ENCODE assay signal across 17 cellular contexts in the genomic region with DNA sequence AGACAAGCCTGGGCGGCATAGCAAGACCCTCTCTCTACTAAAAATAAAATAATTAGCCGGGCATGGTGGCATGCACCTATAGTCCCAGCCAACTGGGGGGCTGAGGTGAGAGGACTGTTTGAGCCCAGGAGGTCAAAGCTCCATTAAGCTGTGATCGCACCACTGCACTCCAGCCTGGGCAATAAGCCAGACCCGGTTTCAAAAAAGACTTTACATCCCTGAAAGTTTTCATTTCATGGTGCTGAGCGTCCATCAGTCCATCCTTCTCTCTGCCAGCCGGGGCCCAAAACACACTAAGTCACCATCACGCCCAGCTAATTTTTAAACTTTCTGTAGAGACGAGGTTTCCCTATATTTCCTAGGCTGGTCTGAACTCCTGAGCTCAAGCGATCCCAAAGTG. TPM values are rescaled to one million over a fixed set of nuclear protein-coding genes. Genes with fewer than 3 reads are reported as not detected.
A peak's percentile ranks its signal among the peaks of the same experiment; 100 is the strongest.
DNase-seq lines count a peak whose midpoint lies in the region; ATAC-seq, FAIRE-seq and TF ChIP-seq lines count a peak whose summit lies in the region.
"Had no signal": no experiment of that assay in that cellular context is flagged by ENCODE, and none has a peak within 500 bp of the region (broad histone marks: within the 10 kb centered on the region; RNA-seq: fewer than 3 reads in every experiment).

No MANE protein-coding gene starts in this region.

- POLR2A ChIA-PET in A549 (lab: Yijun Ruan, JAX), result interaction anchor here (1.1 kb wide), 1 partner anchor 19 kb away, joined by 3 read pairs; no protein-coding TSS in a partner anchor

- H3K27me3 ChIP-seq in mucosa of stomach (ENCODE audit: control insufficient read depth, insufficient read depth, low read length), result no peaks in the 10 kb centered on the region
- no peaks in the 10 kb centered on the region for H3K27me3 ChIP-seq in hepatocyte

- no peaks in the 10 kb centered on the region for H4K20me1 ChIP-seq in hepatocyte (ENCODE audit: insufficient read depth, poor library complexity, severe bottlenecking)

- DNase-seq in A549 (ENCODE audit: low read depth in 1 of 2, low spot score in 1 of 2), result no peak
- DNase-seq in caudate nucleus (lab: John Stamatoyannopoulos, UW), result no peak
- no peak for DNase-seq in NAMALWA (ENCODE audit: low spot score)
- DNase-seq in hepatocyte (ENCODE audit: low spot score), result no peak
- DNase-seq in SKM-1 (lab: John Stamatoyannopoulos, UW; ENCODE audit: unreplicated experiment), result no peak
- DNase-seq: activated CD4-positive, CD25-positive, alpha-beta regulatory T cell treated with anti-CD3 and anti-CD28 coated beads, Interleukin-2, amount 50 U/mL, for 72 hours; activated CD8-positive, alpha-beta memory T cell treated with anti-CD3 and anti-CD28 coated beads, Interleukin-2, amount 10 ng/mL, durations not matched to agents 7 days and 5 days; CD4-positive, alpha-beta T cell; DMS53; Karpas-422; NCI-H1092; NCI-H2029 had no signal

- CTCF ChIA-PET in A549 (lab: Yijun Ruan, JAX), result interaction anchor here (0.8 to 7.7 kb wide), 6 partner anchors 9 to 133 kb away, joined by 3 to 62 read pairs (median 6); no protein-coding TSS in a partner anchor

- no peaks in the 10 kb centered on the region for H3K9me2 ChIP-seq in hepatocyte (replicated peaks; ENCODE audit: insufficient read depth)

- no peak for TF ChIP-seq POLR2A in A549 (IDR thresholded peaks at IDR 0.05; ENCODE audit: low read length)

- H3K4me3 ChIP-seq in A549 (no peak overlapping the region), mucosa of stomach (ENCODE audit: low read length) (no peak overlapping the region), hepatocyte (no peak overlapping the region)
- H3K4me3 ChIP-seq: coronary artery had no signal

- no peak for FAIRE-seq in A549 (lab: Jason Lieb, UNC)
- FAIRE-seq: GM12891, H1, islet of Langerhans had no signal

- no peak for TF ChIP-seq RAD21 in A549 (conservative IDR thresholded peaks at IDR 0.05 in 1 of 2, IDR thresholded peaks at IDR 0.05 in 1 of 2)

- 90% methylated on average over 9 of the region's 9 CpGs for WGBS in A549 (ENCODE audit: missing lambda C conversion rate)
- 96% methylated on average over 9 of the region's 9 CpGs for WGBS in hepatocyte (ENCODE audit: low lambda C conversion rate, missing lambda C conversion rate)

- peak overlapping the region; percentile 87 to 89 for H3K27ac ChIP-seq in A549
- peak overlapping the region; percentile 98 for H3K27ac ChIP-seq in caudate nucleus (ENCODE audit: low read depth, low read length)
- H3K27ac ChIP-seq in hepatocyte, result no peak overlapping the region
- H3K27ac ChIP-seq: coronary artery had no signal

- no peak for TF ChIP-seq CTCF in A549 (IDR thresholded peaks at IDR 0.05)
- TF ChIP-seq CTCF in hepatocyte (IDR thresholded peaks at IDR 0.05; ENCODE audit: poor library complexity), result no peak

- TF ChIP-seq EP300 in A549 (IDR thresholded peaks at IDR 0.05), result no peak

- H3K79me2 ChIP-seq in hepatocyte, result peaks cover 4% of the 10 kb centered on the region

- H3K4me1 ChIP-seq in A549 (peaks cover 41% of the 10 kb centered on the region), mucosa of stomach (ENCODE audit: control insufficient read depth, insufficient read depth, low read length) (peaks cover 40% of the 10 kb centered on the region), hepatocyte (ENCODE audit: insufficient read depth) (peaks cover 6% of the 10 kb centered on the region)

- ATAC-seq in A549, result peak in 1 of 2 experiments; percentile 10; a peak in 2 of 6 replicates
- ATAC-seq: activated CD8-positive, alpha-beta memory T cell treated with anti-CD3 and anti-CD28 coated beads, Interleukin-2, amount 10 ng/mL, durations not matched to agents 7 days and 5 days had no signal

- H3K36me3 ChIP-seq in mucosa of stomach (ENCODE audit: control insufficient read depth, insufficient read depth, low read length), result no peaks in the 10 kb centered on the region
- H3K36me3 ChIP-seq in hepatocyte (replicated peaks; ENCODE audit: insufficient read depth, low read depth), result no peaks in the 10 kb centered on the region

- no peak overlapping the region for H2AFZ ChIP-seq in hepatocyte

- H3K9ac ChIP-seq in mucosa of stomach (ENCODE audit: low read length), result peak overlapping the region; percentile 60

- H3K9me3 ChIP-seq in A549 (0 out of 3 replicates have a peak, but pooled peaks cover under 1% of the 10 kb centered on the region), mucosa of stomach (ENCODE audit: control insufficient read depth, low read length) (no peaks in the 10 kb centered on the region), hepatocyte (ENCODE audit: low read depth) (no peaks in the 10 kb centered on the region)

- H3K4me2 ChIP-seq in A549 (peak overlapping the region; percentile 85), hepatocyte (no peak overlapping the region)

TF ChIP-seq in A549, 52 proteins besides CTCF, POLR2A, EP300 and RAD21:
- TF ChIP-seq JUNB (IDR thresholded peaks at IDR 0.05) (no peak), ZC3H11A (IDR thresholded peaks at IDR 0.05) (no peak)
TF ChIP-seq in A549: peak in this region for 0.

RNA-seq across cellular contexts. Expression of gene RAB40B, which starts 10.6 kb away (rescaled TPM):
- 5.6 and 5.8 TPM in 2 replicates for polyA plus RNA-seq in A549 (2011; rRNA removed)
- polyA plus RNA-seq in A549 (2012; cell fraction: cytosol; rRNA removed), result 16.0 and 21.6 TPM in 2 replicates
- polyA plus RNA-seq in A549 (2012; cell fraction: nucleus; rRNA removed), result 20.0 and 20.9 TPM in 2 replicates
- 6.1 to 9.9 TPM (median 9.4 TPM) in 3 replicates for polyA plus RNA-seq in A549 (2017; fragmentation: RNase III; extraction: RNeasy Plus Mini Kit Qiagen cat#74134 plus additional on column Dnase treatment)
- polyA minus RNA-seq in A549 (2011; rRNA and poly(A)+ RNA removed), result 1.7 and 2.5 TPM in 2 replicates
- total RNA-seq in hepatocyte, result 20.0 and 22.2 TPM in 2 replicates
- polyA plus RNA-seq in hepatocyte, result 22.2 and 27.8 TPM in 2 replicates

RNA-seq across cellular contexts. Expression of gene FN3KRP, which starts 28.6 kb away (rescaled TPM):
- polyA plus RNA-seq in A549 (2011; rRNA removed) (41.1 and 41.7 TPM in 2 replicates), A549 (2017; fragmentation: RNase III; extraction: RNeasy Plus Mini Kit Qiagen cat#74134 plus additional on column Dnase treatment) (60.2 to 62.8 TPM (median 62.4 TPM) in 3 replicates), hepatocyte (24.0 and 27.4 TPM in 2 replicates)
- 56.0 and 57.0 TPM in 2 replicates for polyA plus RNA-seq in A549 (2012; cell fraction: cytosol; rRNA removed)
- 45.7 and 54.9 TPM in 2 replicates for polyA plus RNA-seq in A549 (2012; cell fraction: nucleus; rRNA removed)
- 24.6 and 24.9 TPM in 2 replicates for polyA minus RNA-seq in A549 (2011; rRNA and poly(A)+ RNA removed)
- 17.0 and 18.7 TPM in 2 replicates for total RNA-seq in hepatocyte

RNA-seq across cellular contexts. Expression of gene WDR45B, which starts 39.6 kb away (rescaled TPM):
- polyA plus RNA-seq in A549 (2011; rRNA removed) (124 and 138 TPM in 2 replicates), A549 (2017; fragmentation: RNase III; extraction: RNeasy Plus Mini Kit Qiagen cat#74134 plus additional on column Dnase treatment) (88.2 to 94.0 TPM (median 89.6 TPM) in 3 replicates), hepatocyte (74.2 and 82.6 TPM in 2 replicates)
- polyA plus RNA-seq in A549 (2012; cell fraction: cytosol; rRNA removed), result 98.5 and 120 TPM in 2 replicates
- 88.3 and 111 TPM in 2 replicates for polyA plus RNA-seq in A549 (2012; cell fraction: nucleus; rRNA removed)
- polyA minus RNA-seq in A549 (2011; rRNA and poly(A)+ RNA removed), result 69.5 and 82.7 TPM in 2 replicates
- total RNA-seq in hepatocyte, result 95.4 and 112 TPM in 2 replicates

RNA-seq across cellular contexts. Expression of gene FN3K, which starts 47.5 kb away (rescaled TPM):
- polyA plus RNA-seq in A549 (2011; rRNA removed) (1.3 and 1.7 TPM in 2 replicates), A549 (2017; fragmentation: RNase III; extraction: RNeasy Plus Mini Kit Qiagen cat#74134 plus additional on column Dnase treatment) (7.7 to 13.2 TPM (median 11.9 TPM) in 3 replicates), hepatocyte (12.8 and 13.7 TPM in 2 replicates)
- 3.8 and 4.7 TPM in 2 replicates for polyA plus RNA-seq in A549 (2012; cell fraction: cytosol; rRNA removed)
- 6.9 and 7.5 TPM in 2 replicates for polyA plus RNA-seq in A549 (2012; cell fraction: nucleus; rRNA removed)
- 2.8 and 3.6 TPM in 2 replicates for polyA minus RNA-seq in A549 (2011; rRNA and poly(A)+ RNA removed)
- total RNA-seq in hepatocyte, result 4.0 and 17.3 TPM in 2 replicates
